In the genomic region with DNA sequence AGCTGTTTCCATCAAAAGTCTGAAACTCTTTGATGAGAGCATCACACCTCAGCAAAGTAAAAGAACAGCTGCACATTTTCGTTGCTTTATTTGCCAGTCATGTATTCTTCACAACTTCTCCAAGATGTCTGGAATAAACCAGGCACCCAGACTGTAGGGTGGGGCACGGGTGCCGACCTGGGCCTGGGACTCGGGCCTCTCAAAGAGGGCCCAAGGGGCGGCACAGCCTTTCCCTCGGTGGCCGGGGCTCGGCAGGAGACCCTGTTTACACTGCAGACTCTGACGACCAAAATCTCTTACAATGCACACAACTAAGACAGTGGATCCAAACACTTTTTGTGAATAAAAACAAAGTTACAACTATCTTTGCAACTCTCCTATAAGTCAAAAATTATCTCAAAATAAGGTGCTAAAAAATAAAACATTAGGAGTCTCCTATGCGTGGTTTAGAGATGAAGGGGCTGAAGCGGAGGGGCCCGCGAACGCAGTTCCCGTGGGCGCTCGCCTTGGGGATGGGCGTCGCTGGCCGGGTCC, we compare ENCODE assay signal across 8 cellular contexts. TPM values are rescaled to one million over a fixed set of nuclear protein-coding genes. Genes with fewer than 3 reads are reported as not detected.
DNase-seq lines count a peak whose midpoint lies in the region; ATAC-seq, FAIRE-seq and TF ChIP-seq lines count a peak whose summit lies in the region.

No MANE protein-coding gene starts in this region.

- peak overlapping the region; percentile 100 for H3K4me2 ChIP-seq in GM23248 (ENCODE audit: unreplicated experiment)

- DNase-seq in GM23248: peak; percentile 36
- DNase-seq in fibroblast of pulmonary artery (ENCODE audit: low read depth): peak; percentile 17
- no peak for DNase-seq in progenitor cell of endocrine pancreas (ENCODE audit: low spot score, unreplicated experiment)
- DNase-seq in H54 (ENCODE audit: insufficient read length, low spot score): no peak

- peaks cover 40% of the 10 kb centered on the region for H3F3A ChIP-seq in GM23248 (ENCODE audit: insufficient read depth)

- H4K20me1 ChIP-seq in GM23248 (ENCODE audit: insufficient read depth): no peaks in the 10 kb centered on the region

- no peaks in the 10 kb centered on the region for H3K27me3 Mint-ChIP-seq in progenitor cell of endocrine pancreas

- H3K9me2 ChIP-seq in GM23248 (ENCODE audit: insufficient read depth): no peaks in the 10 kb centered on the region

- H3K4me3 Mint-ChIP-seq in progenitor cell of endocrine pancreas (ENCODE audit: low read depth): peak overlapping the region; percentile 79

- peak overlapping the region; percentile 86 for H3K9ac ChIP-seq in GM23248

- H3K27me3 ChIP-seq in GM23248 (replicated peaks; ENCODE audit: insufficient read depth): no peaks in the 10 kb centered on the region

- in situ Hi-C loops in GM23248 (cut with MboI): no loop called here

- peaks cover 48% of the 10 kb centered on the region for H3K79me2 ChIP-seq in GM23248 (ENCODE audit: insufficient read depth)

- H3K4me3 ChIP-seq in GM23248 (peak overlapping the region; percentile 94), fibroblast of pulmonary artery (replicated peaks; ENCODE audit: low read depth, low read length) (peak overlapping the region; percentile 90)

- WGBS in GM23248 (ENCODE audit: low coverage in 1 of 2, low lambda C conversion rate in 2 of 2, missing lambda C conversion rate in 2 of 2), 2 experiments: 2 to 3% methylated on average over 20 of the region's 20 CpGs

- peak; percentile 3 for ATAC-seq in SK-N-SH treated with all-trans-retinoic acid at 6 μM for 48 hours
- no peak for ATAC-seq in HG03354 (IDR thresholded peaks at IDR 0.05; ENCODE audit: poor library complexity, severe bottlenecking, unreplicated experiment)
- no peak for ATAC-seq in HG03159 (IDR thresholded peaks at IDR 0.05; ENCODE audit: unreplicated experiment)
- ATAC-seq in GM19395 (IDR thresholded peaks at IDR 0.05; ENCODE audit: unreplicated experiment): no peak

- no peak for TF ChIP-seq POLR2A in H54 (IDR thresholded peaks at IDR 0.05; ENCODE audit: low read depth, low read length)

- H3K27ac ChIP-seq in GM23248: peak overlapping the region; percentile 47

- FAIRE-seq in H54 (lab: Jason Lieb, UNC): no peak

- no peaks in the 10 kb centered on the region for H3K36me3 ChIP-seq in GM23248 (ENCODE audit: low read depth)

- peaks cover 33% of the 10 kb centered on the region for H3K4me1 Mint-ChIP-seq in progenitor cell of endocrine pancreas (ENCODE audit: low read depth)

- H2AFZ ChIP-seq in GM23248: peak overlapping the region; percentile 73

- peak overlapping the region; percentile 74 for H3K27ac Mint-ChIP-seq in progenitor cell of endocrine pancreas

- peaks cover 15% of the 10 kb centered on the region; the same call in 1 of the 2 replicates for H3K4me1 ChIP-seq in GM23248 (ENCODE audit: insufficient read depth)

- TF ChIP-seq CTCF in fibroblast of pulmonary artery (IDR thresholded peaks at IDR 0.05; ENCODE audit: low read length, missing control alignments) (no peak), progenitor cell of endocrine pancreas (IDR thresholded peaks at IDR 0.05; ENCODE audit: unreplicated experiment) (no peak)

- H3K36me3 Mint-ChIP-seq in progenitor cell of endocrine pancreas (ENCODE audit: insufficient read depth): peaks cover 31% of the 10 kb centered on the region

- no peaks in the 10 kb centered on the region for H3K9me3 ChIP-seq in GM23248 (ENCODE audit: low read depth)

- H3K9me3 Mint-ChIP-seq in progenitor cell of endocrine pancreas (ENCODE audit: low read depth): peaks cover 13% of the 10 kb centered on the region

TF ChIP-seq in SK-N-SH treated with all-trans-retinoic acid at 6 μM for 48 hours, 23 proteins besides CTCF, POLR2A, EP300 and RAD21 (continues in another document):
- TF ChIP-seq SNAI2 (CRISPR knock-in tag; IDR thresholded peaks at IDR 0.05) (no peak), ZFP3 (CRISPR knock-in tag; IDR thresholded peaks at IDR 0.05) (no peak), TOX (CRISPR knock-in tag; IDR thresholded peaks at IDR 0.05; ENCODE audit: borderline replicate concordance) (no peak), ZNF70 (CRISPR knock-in tag; IDR thresholded peaks at IDR 0.05) (no peak), PPARA (CRISPR knock-in tag; IDR thresholded peaks at IDR 0.05; ENCODE audit: borderline replicate concordance) (no peak), ESRRG (CRISPR knock-in tag; IDR thresholded peaks at IDR 0.05) (no peak), ARNTL (CRISPR knock-in tag; IDR thresholded peaks at IDR 0.05; ENCODE audit: borderline replicate concordance, low read depth) (no peak), OSR1 (CRISPR knock-in tag; IDR thresholded peaks at IDR 0.05) (no peak), GLIS3 (CRISPR knock-in tag; IDR thresholded peaks at IDR 0.05) (no peak), RARB (CRISPR knock-in tag; IDR thresholded peaks at IDR 0.05) (no peak), ZNF565 (CRISPR knock-in tag; conservative IDR thresholded peaks at IDR 0.05; ENCODE audit: low read depth) (no peak), ZNF8 (CRISPR knock-in tag; IDR thresholded peaks at IDR 0.05) (no peak), CSDC2 (CRISPR knock-in tag; IDR thresholded peaks at IDR 0.05) (no peak)
- TF ChIP-seq, protein P1, sequence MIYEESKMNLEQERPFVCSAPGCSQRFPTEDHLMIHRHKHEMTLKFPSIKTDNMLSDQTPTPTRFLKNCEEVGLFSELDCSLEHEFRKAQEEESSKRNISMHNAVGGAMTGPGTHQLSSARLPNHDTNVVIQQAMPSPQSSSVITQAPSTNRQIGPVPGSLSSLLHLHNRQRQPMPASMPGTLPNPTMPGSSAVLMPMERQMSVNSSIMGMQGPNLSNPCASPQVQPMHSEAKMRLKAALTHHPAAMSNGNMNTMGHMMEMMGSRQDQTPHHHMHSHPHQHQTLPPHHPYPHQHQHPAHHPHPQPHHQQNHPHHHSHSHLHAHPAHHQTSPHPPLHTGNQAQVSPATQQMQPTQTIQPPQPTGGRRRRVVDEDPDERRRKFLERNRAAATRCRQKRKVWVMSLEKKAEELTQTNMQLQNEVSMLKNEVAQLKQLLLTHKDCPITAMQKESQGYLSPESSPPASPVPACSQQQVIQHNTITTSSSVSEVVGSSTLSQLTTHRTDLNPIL (CRISPR knock-in tag; IDR thresholded peaks at IDR 0.05; ENCODE audit: low read depth): no peak
- TF ChIP-seq, protein P2, sequence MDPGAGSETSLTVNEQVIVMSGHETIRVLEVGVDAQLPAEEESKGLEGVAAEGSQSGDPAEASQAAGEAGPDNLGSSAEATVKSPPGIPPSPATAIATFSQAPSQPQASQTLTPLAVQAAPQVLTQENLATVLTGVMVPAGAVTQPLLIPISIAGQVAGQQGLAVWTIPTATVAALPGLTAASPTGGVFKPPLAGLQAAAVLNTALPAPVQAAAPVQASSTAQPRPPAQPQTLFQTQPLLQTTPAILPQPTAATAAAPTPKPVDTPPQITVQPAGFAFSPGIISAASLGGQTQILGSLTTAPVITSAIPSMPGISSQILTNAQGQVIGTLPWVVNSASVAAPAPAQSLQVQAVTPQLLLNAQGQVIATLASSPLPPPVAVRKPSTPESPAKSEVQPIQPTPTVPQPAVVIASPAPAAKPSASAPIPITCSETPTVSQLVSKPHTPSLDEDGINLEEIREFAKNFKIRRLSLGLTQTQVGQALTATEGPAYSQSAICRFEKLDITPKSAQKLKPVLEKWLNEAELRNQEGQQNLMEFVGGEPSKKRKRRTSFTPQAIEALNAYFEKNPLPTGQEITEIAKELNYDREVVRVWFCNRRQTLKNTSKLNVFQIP (CRISPR knock-in tag; IDR thresholded peaks at IDR 0.05; ENCODE audit: borderline replicate concordance, low read depth): no peak
- TF ChIP-seq, protein P3, sequence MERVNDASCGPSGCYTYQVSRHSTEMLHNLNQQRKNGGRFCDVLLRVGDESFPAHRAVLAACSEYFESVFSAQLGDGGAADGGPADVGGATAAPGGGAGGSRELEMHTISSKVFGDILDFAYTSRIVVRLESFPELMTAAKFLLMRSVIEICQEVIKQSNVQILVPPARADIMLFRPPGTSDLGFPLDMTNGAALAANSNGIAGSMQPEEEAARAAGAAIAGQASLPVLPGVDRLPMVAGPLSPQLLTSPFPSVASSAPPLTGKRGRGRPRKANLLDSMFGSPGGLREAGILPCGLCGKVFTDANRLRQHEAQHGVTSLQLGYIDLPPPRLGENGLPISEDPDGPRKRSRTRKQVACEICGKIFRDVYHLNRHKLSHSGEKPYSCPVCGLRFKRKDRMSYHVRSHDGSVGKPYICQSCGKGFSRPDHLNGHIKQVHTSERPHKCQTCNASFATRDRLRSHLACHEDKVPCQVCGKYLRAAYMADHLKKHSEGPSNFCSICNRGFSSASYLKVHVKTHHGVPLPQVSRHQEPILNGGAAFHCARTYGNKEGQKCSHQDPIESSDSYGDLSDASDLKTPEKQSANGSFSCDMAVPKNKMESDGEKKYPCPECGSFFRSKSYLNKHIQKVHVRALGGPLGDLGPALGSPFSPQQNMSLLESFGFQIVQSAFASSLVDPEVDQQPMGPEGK (CRISPR knock-in tag; IDR thresholded peaks at IDR 0.05; ENCODE audit: borderline replicate concordance): no peak

RNA-seq across cellular contexts. Expression of a gene that starts 0.7 kb away (rescaled TPM):
- total RNA-seq in GM23248 (2014; rRNA removed; shearing (Covaris generic)): 41.1 and 45.7 TPM in 2 replicates
- 26.8 and 28.0 TPM in 2 replicates for polyA plus RNA-seq in GM23248 (2016; fragmentation: Nextera tagmentation; extraction: Ambion mirVana)
- 145 and 147 TPM in 2 replicates for total RNA-seq in progenitor cell of endocrine pancreas

RNA-seq across cellular contexts. Expression of a gene that starts 43.6 kb away (rescaled TPM):
- total RNA-seq in GM23248 (2014; rRNA removed; shearing (Covaris generic)): 5.2 and 5.3 TPM in 2 replicates
- polyA plus RNA-seq in GM23248 (2016; fragmentation: Nextera tagmentation; extraction: Ambion mirVana): 15.2 and 15.7 TPM in 2 replicates
- 31.4 and 32.8 TPM in 2 replicates for total RNA-seq in progenitor cell of endocrine pancreas

RNA-seq across cellular contexts. Expression of a gene that starts 57.5 kb away (rescaled TPM):
- 56.1 and 64.1 TPM in 2 replicates for total RNA-seq in GM23248 (2014; rRNA removed; shearing (Covaris generic))
- polyA plus RNA-seq in GM23248 (2016; fragmentation: Nextera tagmentation; extraction: Ambion mirVana): 30.9 and 32.7 TPM in 2 replicates
- total RNA-seq in progenitor cell of endocrine pancreas: 131 and 136 TPM in 2 replicates

RNA-seq across cellular contexts. Expression of a gene that starts 58.3 kb away (rescaled TPM):
- 16.4 and 21.2 TPM in 2 replicates for total RNA-seq in GM23248 (2014; rRNA removed; shearing (Covaris generic))
- 17.5 and 19.1 TPM in 2 replicates for polyA plus RNA-seq in GM23248 (2016; fragmentation: Nextera tagmentation; extraction: Ambion mirVana)
- total RNA-seq in progenitor cell of endocrine pancreas: 20.9 and 21.9 TPM in 2 replicates

Comparison
In these comparisons a context has a peak if more than half of its experiments do, and no peak if none do; other contexts are left out.
1. DNase-seq: peak in GM23248 (single experiment) and fibroblast of pulmonary artery (single experiment); none in progenitor cell of endocrine pancreas (single experiment) and H54 (single experiment).